Comparison of ENCODE assay signal across 19 cellular contexts in genomic region chr2:112813043-112813966, GRCh38. TPM values are rescaled to one million over a fixed set of nuclear protein-coding genes. Genes with fewer than 3 reads are reported as not detected.
DNase-seq lines count a peak whose midpoint lies in the region; ATAC-seq and TF ChIP-seq lines count a peak whose summit lies in the region.
"Had no signal": no experiment of that assay in that cellular context is flagged by ENCODE, and none has a peak within 500 bp of the region (broad histone marks: within the 10 kb centered on the region; RNA-seq: fewer than 3 reads in every experiment).

No MANE protein-coding gene starts in this region.

- no peak for DNase-seq in activated CD4-positive, alpha-beta memory T cell treated with anti-CD3 and anti-CD28 coated beads for 36 hours
- no peak for DNase-seq in activated CD4-positive, alpha-beta memory T cell treated with anti-CD3 and anti-CD28 coated beads, Interleukin-2, amount 10 ng/mL, durations not matched to agents 7 days and 5 days
- no peak for DNase-seq in mammary epithelial cell
- no peak for DNase-seq in mesothelial cell of epicardium (ENCODE audit: low spot score in 2 of 2, unreplicated experiment in 2 of 2)
- DNase-seq in inferior parietal cortex (ENCODE audit: extremely low spot score) = no peak
- no peak for DNase-seq in NCI-H146 treated with DMSO at 0.1 percent for 48 hours (lab: John Stamatoyannopoulos, UW; ENCODE audit: unreplicated experiment)
- DNase-seq: activated naive CD4-positive, alpha-beta T cell treated with Interleukin-2 at 50 U/mL for 16 hours; cortex of kidney; lower lobe of right lung; naive B cell; NCI-H1417; NCI-H774; posterior cingulate gyrus; SK-N-SH; small intestine; stimulated activated CD8-positive, alpha-beta memory T cell treated with anti-CD3 and anti-CD28 coated beads, Interleukin-4, amount 100 ng/mL, for 48 hours had no signal

- no peaks in the 10 kb centered on the region for H3K27me3 ChIP-seq in mammary epithelial cell (ENCODE audit: insufficient read depth, low read length)

- CTCF ChIA-PET in activated CD4-positive, alpha-beta memory T cell treated with anti-CD3 and anti-CD28 coated beads for 36 hours (lab: Charles Lee) = interaction anchor here (1.3 to 1.7 kb wide), 2 partner anchors 10 to 72 kb away, joined by 3 read pairs; no protein-coding TSS in a partner anchor
- CTCF ChIA-PET in activated CD4-positive, alpha-beta memory T cell treated with anti-CD3 and anti-CD28 coated beads, Interleukin-2, amount 10 ng/mL, durations not matched to agents 7 days and 5 days (lab: Charles Lee) = no interaction called here
- CTCF ChIA-PET in mammary epithelial cell (lab: Charles Lee; ENCODE audit: low non-redundant PET) = no interaction called here

- H3K4me3 Mint-ChIP-seq in activated CD4-positive, alpha-beta memory T cell treated with anti-CD3 and anti-CD28 coated beads for 36 hours = no peak overlapping the region
- no peak overlapping the region for H3K4me3 Mint-ChIP-seq in activated CD4-positive, alpha-beta memory T cell treated with anti-CD3 and anti-CD28 coated beads, Interleukin-2, amount 10 ng/mL, durations not matched to agents 7 days and 5 days
- H3K4me3 Mint-ChIP-seq in mesothelial cell of epicardium = no peak overlapping the region
- H3K4me3 Mint-ChIP-seq: CD14-positive monocyte, naive B cell had no signal

- peak overlapping the region; percentile 91 for H3K27ac ChIP-seq in mammary epithelial cell (ENCODE audit: insufficient read depth, low read depth, low read length)
- H3K27ac ChIP-seq: lower lobe of right lung had no signal

- no peaks in the 10 kb centered on the region for H3K79me2 ChIP-seq in mammary epithelial cell (ENCODE audit: insufficient read depth, low read length)

- H4K20me1 ChIP-seq in mammary epithelial cell (ENCODE audit: insufficient read depth, low read length) = no peaks in the 10 kb centered on the region

- in situ Hi-C loops in mammary epithelial cell (cut with MboI; ENCODE audit: low sequenced_read_pairs in 2 of 2) = no loop called here

- H3K27ac Mint-ChIP-seq in activated CD4-positive, alpha-beta memory T cell treated with anti-CD3 and anti-CD28 coated beads for 36 hours = peak overlapping the region; percentile 68
- no peak overlapping the region for H3K27ac Mint-ChIP-seq in activated CD4-positive, alpha-beta memory T cell treated with anti-CD3 and anti-CD28 coated beads, Interleukin-2, amount 10 ng/mL, durations not matched to agents 7 days and 5 days
- peak overlapping the region; percentile 89 for H3K27ac Mint-ChIP-seq in mesothelial cell of epicardium

- H2AFZ ChIP-seq in mammary epithelial cell (ENCODE audit: low read depth, low read length) = no peak overlapping the region

- H3K9me3 ChIP-seq in mammary epithelial cell (replicated peaks; ENCODE audit: insufficient read depth, low read length) = no peaks in the 10 kb centered on the region
- H3K9me3 ChIP-seq: lower lobe of right lung, SK-N-SH had no signal

- BruUV-seq in mammary epithelial cell (replicated peaks; lab: Mats Ljungman, UMichigan) = no TSS peak

- H3K27me3 Mint-ChIP-seq in activated CD4-positive, alpha-beta memory T cell treated with anti-CD3 and anti-CD28 coated beads for 36 hours = no peaks in the 10 kb centered on the region
- no peaks in the 10 kb centered on the region for H3K27me3 Mint-ChIP-seq in activated CD4-positive, alpha-beta memory T cell treated with anti-CD3 and anti-CD28 coated beads, Interleukin-2, amount 10 ng/mL, durations not matched to agents 7 days and 5 days
- no peaks in the 10 kb centered on the region for H3K27me3 Mint-ChIP-seq in mesothelial cell of epicardium (ENCODE audit: low read depth)
- H3K27me3 Mint-ChIP-seq: naive B cell had no signal

- peaks cover 52% of the 10 kb centered on the region for H3K4me1 ChIP-seq in mammary epithelial cell (ENCODE audit: insufficient read depth, low read length)

- peak overlapping the region; percentile 17 for H3K9ac ChIP-seq in mammary epithelial cell (ENCODE audit: insufficient read depth, low read length)
- H3K9ac ChIP-seq: SK-N-SH had no signal

- dilution Hi-C loops in mammary epithelial cell (cut with HindIII; ENCODE audit: low sequenced_read_pairs) = no loop called here

- no peak for TF ChIP-seq CTCF in mammary epithelial cell (conservative IDR thresholded peaks at IDR 0.05 in 1 of 2, IDR thresholded peaks at IDR 0.05 in 1 of 2; ENCODE audit: extremely low read depth in 1 of 2, insufficient read depth in 1 of 2, low read depth in 1 of 2, low read length in 2 of 2)
- TF ChIP-seq CTCF in mesothelial cell of epicardium (IDR thresholded peaks at IDR 0.05; ENCODE audit: unreplicated experiment) = no peak

- peaks cover 38% of the 10 kb centered on the region for H3K4me1 Mint-ChIP-seq in activated CD4-positive, alpha-beta memory T cell treated with anti-CD3 and anti-CD28 coated beads for 36 hours (ENCODE audit: low read depth)
- peaks cover 24% of the 10 kb centered on the region for H3K4me1 Mint-ChIP-seq in activated CD4-positive, alpha-beta memory T cell treated with anti-CD3 and anti-CD28 coated beads, Interleukin-2, amount 10 ng/mL, durations not matched to agents 7 days and 5 days
- H3K4me1 Mint-ChIP-seq in mesothelial cell of epicardium = peaks cover 36% of the 10 kb centered on the region

- ATAC-seq in HG03280 (IDR thresholded peaks at IDR 0.05; ENCODE audit: unreplicated experiment) = peak; percentile 3
- no peak for ATAC-seq in GM18511 (IDR thresholded peaks at IDR 0.05; ENCODE audit: unreplicated experiment)

- peaks cover 7% of the 10 kb centered on the region for H3K9me3 Mint-ChIP-seq in activated CD4-positive, alpha-beta memory T cell treated with anti-CD3 and anti-CD28 coated beads for 36 hours
- H3K9me3 Mint-ChIP-seq in activated CD4-positive, alpha-beta memory T cell treated with anti-CD3 and anti-CD28 coated beads, Interleukin-2, amount 10 ng/mL, durations not matched to agents 7 days and 5 days = peaks cover 14% of the 10 kb centered on the region
- H3K9me3 Mint-ChIP-seq in mesothelial cell of epicardium = no peaks in the 10 kb centered on the region

- POLR2A ChIA-PET in activated CD4-positive, alpha-beta memory T cell treated with anti-CD3 and anti-CD28 coated beads for 36 hours (lab: Charles Lee) = interaction anchor here (1.4 kb wide), 1 partner anchor 20 kb away, joined by 3 read pairs; no protein-coding TSS in a partner anchor
- POLR2A ChIA-PET in activated CD4-positive, alpha-beta memory T cell treated with anti-CD3 and anti-CD28 coated beads, Interleukin-2, amount 10 ng/mL, durations not matched to agents 7 days and 5 days (lab: Charles Lee) = interaction anchor here (0.6 kb wide), 1 partner anchor 58 kb away, joined by 3 read pairs; no protein-coding TSS in a partner anchor

- H3K36me3 ChIP-seq in mammary epithelial cell (ENCODE audit: insufficient read depth, low read length) = no peaks in the 10 kb centered on the region
- H3K36me3 ChIP-seq: lower lobe of right lung had no signal

- peak overlapping the region; percentile 73 for H3K4me2 ChIP-seq in mammary epithelial cell (ENCODE audit: insufficient read depth, low read depth, low read length)
- H3K4me2 ChIP-seq: SK-N-SH had no signal

- intact Hi-C loops in activated CD4-positive, alpha-beta memory T cell treated with anti-CD3 and anti-CD28 coated beads for 36 hours (cut with micrococcal nuclease) = no loop called here
- intact Hi-C loops in mammary epithelial cell (cut with micrococcal nuclease) = no loop called here

- H3K36me3 Mint-ChIP-seq in activated CD4-positive, alpha-beta memory T cell treated with anti-CD3 and anti-CD28 coated beads for 36 hours = peaks cover 4% of the 10 kb centered on the region
- H3K36me3 Mint-ChIP-seq in activated CD4-positive, alpha-beta memory T cell treated with anti-CD3 and anti-CD28 coated beads, Interleukin-2, amount 10 ng/mL, durations not matched to agents 7 days and 5 days (ENCODE audit: low read depth) = peaks cover 16% of the 10 kb centered on the region
- H3K36me3 Mint-ChIP-seq in mesothelial cell of epicardium = no peaks in the 10 kb centered on the region
- H3K36me3 Mint-ChIP-seq: CD14-positive monocyte, naive B cell had no signal

- H3K4me3 ChIP-seq in mammary epithelial cell (replicated peaks in 1 of 3; ENCODE audit: insufficient read depth in 1 of 3, low read depth in 2 of 3, low read length in 3 of 3) = no peak overlapping the region
- H3K4me3 ChIP-seq: lower lobe of right lung had no signal

- 70% methylated on average over 13 of the region's 13 CpGs for WGBS in mammary epithelial cell (ENCODE audit: low coverage, missing lambda C conversion rate)

RNA-seq across cellular contexts. Expression of gene IL1B, which starts 23.3 kb away (rescaled TPM):
- total RNA-seq in activated CD4-positive, alpha-beta memory T cell treated with anti-CD3 and anti-CD28 coated beads for 36 hours = under 1 TPM in 1 of 2 experiments, not detected in 1; 0.44 TPM
- under 1 TPM in 1 of 2 experiments, not detected in 1; 0.48 TPM for total RNA-seq in activated CD4-positive, alpha-beta memory T cell treated with anti-CD3 and anti-CD28 coated beads, Interleukin-2, amount 10 ng/mL, durations not matched to agents 7 days and 5 days
- total RNA-seq in mammary epithelial cell (100 to 1,000 TPM in 1 of 2 donors, 1 to 10 TPM in 1; 5.0 to 219 TPM), mesothelial cell of epicardium (1.3 to 1.7 TPM (median 1.4 TPM) in 3 replicates)
- 161 TPM for polyA plus RNA-seq in mammary epithelial cell
- polyA minus RNA-seq in mammary epithelial cell = 268 TPM

RNA-seq across cellular contexts. Expression of gene IL1A, which starts 29.0 kb away (rescaled TPM):
- 10 to 100 TPM; 15.7 to 16.4 TPM for total RNA-seq in activated CD4-positive, alpha-beta memory T cell treated with anti-CD3 and anti-CD28 coated beads for 36 hours
- total RNA-seq in activated CD4-positive, alpha-beta memory T cell treated with anti-CD3 and anti-CD28 coated beads, Interleukin-2, amount 10 ng/mL, durations not matched to agents 7 days and 5 days = 1 to 10 TPM; 4.8 to 5.4 TPM
- total RNA-seq in mammary epithelial cell (100 to 1,000 TPM in 1 of 2 donors, 10 to 100 TPM in 1; 17.5 to 184 TPM), mesothelial cell of epicardium (3.9 to 4.8 TPM (median 4.4 TPM) in 3 replicates)
- polyA plus RNA-seq in mammary epithelial cell = 26.3 TPM
- polyA minus RNA-seq in mammary epithelial cell = 69.9 TPM
- polyA plus RNA-seq: SK-N-SH had no signal

RNA-seq across cellular contexts. Expression of gene CKAP2L, which starts 48.9 kb away (rescaled TPM):
- total RNA-seq in activated CD4-positive, alpha-beta memory T cell treated with anti-CD3 and anti-CD28 coated beads for 36 hours = 10 to 100 TPM; 42.1 to 46.1 TPM
- total RNA-seq in activated CD4-positive, alpha-beta memory T cell treated with anti-CD3 and anti-CD28 coated beads, Interleukin-2, amount 10 ng/mL, durations not matched to agents 7 days and 5 days = 10 to 100 TPM; 63.3 to 66.3 TPM
- 10 to 100 TPM in 1 of 2 donors, under 1 TPM in 1; 0.83 to 32.7 TPM for total RNA-seq in mammary epithelial cell
- 15.1 TPM for polyA plus RNA-seq in mammary epithelial cell
- 18.2 TPM for polyA minus RNA-seq in mammary epithelial cell
- total RNA-seq in mesothelial cell of epicardium = 8.4 to 8.9 TPM (median 8.6 TPM) in 3 replicates
